ENCODE assay signal across 8 cellular contexts in genomic region chr5:133245191-133246052, GRCh38.
DNase-seq lines count a peak whose midpoint lies in the region; ATAC-seq, FAIRE-seq and TF ChIP-seq lines count a peak whose summit lies in the region.

No MANE protein-coding gene starts in this region.

- CTCF ChIA-PET in naive thymus-derived CD4-positive, alpha-beta T cell (lab: Charles Lee): no interaction called here

- peak overlapping the region in 7 of 9 donors; percentile 2 to 60 (median 24) for H3K27ac Mint-ChIP-seq in naive thymus-derived CD4-positive, alpha-beta T cell

- H3K27ac ChIP-seq in naive thymus-derived CD4-positive, alpha-beta T cell (ENCODE audit: low read depth, low read length): no peak overlapping the region

- no peak overlapping the region for H3K4me3 Mint-ChIP-seq in naive thymus-derived CD4-positive, alpha-beta T cell

- peaks cover 0 to 9% of the 10 kb centered on the region in 2 donors for H3K4me1 ChIP-seq in naive thymus-derived CD4-positive, alpha-beta T cell (ENCODE audit: control insufficient read depth in 2 of 2, insufficient read depth in 2 of 2, low read length in 2 of 2)

- peaks cover 0 to 26% (median 18%) of the 10 kb centered on the region in 7 donors for H3K4me1 Mint-ChIP-seq in naive thymus-derived CD4-positive, alpha-beta T cell

- H3K4me3 ChIP-seq in naive thymus-derived CD4-positive, alpha-beta T cell (ENCODE audit: low read length): no peak overlapping the region

- no peaks in the 10 kb centered on the region for H3K9me3 Mint-ChIP-seq in naive thymus-derived CD4-positive, alpha-beta T cell

- no peak for TF ChIP-seq POLR2A in GM12892 (IDR thresholded peaks at IDR 0.05; ENCODE audit: low read depth, low read length)

- ATAC-seq in naive thymus-derived CD4-positive, alpha-beta T cell: no peak
- ATAC-seq in GM19397 (IDR thresholded peaks at IDR 0.05; ENCODE audit: unreplicated experiment): no peak

- FAIRE-seq in GM12892 (lab: Jason Lieb, UNC): no peak

- H3K27me3 Mint-ChIP-seq in naive thymus-derived CD4-positive, alpha-beta T cell: peaks cover 0 to 3% (median 0%) of the 10 kb centered on the region in 5 donors

- H3K36me3 Mint-ChIP-seq in naive thymus-derived CD4-positive, alpha-beta T cell: no peaks in the 10 kb centered on the region

- H3K27me3 ChIP-seq in naive thymus-derived CD4-positive, alpha-beta T cell (ENCODE audit: control insufficient read depth in 2 of 2, insufficient read depth in 2 of 2, low read length in 2 of 2): no peaks in the 10 kb centered on the region

- intact Hi-C loops in naive thymus-derived CD4-positive, alpha-beta T cell (cut with micrococcal nuclease): no loop called here

- H3K9me3 ChIP-seq in naive thymus-derived CD4-positive, alpha-beta T cell (ENCODE audit: control insufficient read depth in 2 of 3, low read length in 3 of 3): no peaks in the 10 kb centered on the region

- POLR2A ChIA-PET in naive thymus-derived CD4-positive, alpha-beta T cell (lab: Charles Lee): no interaction called here

- peak; percentile 44 for DNase-seq in GM03348 (ENCODE audit: low spot score)
- peak; percentile 99 for DNase-seq in LHCN-M2 (ENCODE audit: low read depth)
- peak; percentile 26 for DNase-seq in activated naive CD4-positive, alpha-beta T cell treated with anti-CD3 and anti-CD28 coated beads, Interleukin-2, amount 50 U/mL, for 16 hours
- no peak for DNase-seq in naive thymus-derived CD4-positive, alpha-beta T cell
- no peak for DNase-seq in NCI-H2029 treated with DMSO at 0.1 percent for 48 hours (lab: John Stamatoyannopoulos, UW)
- no peak for DNase-seq in OCI-M2 (lab: John Stamatoyannopoulos, UW; ENCODE audit: unreplicated experiment)
- DNase-seq in GM12892 (ENCODE audit: insufficient read length): no peak

- no peaks in the 10 kb centered on the region for H3K36me3 ChIP-seq in naive thymus-derived CD4-positive, alpha-beta T cell (ENCODE audit: control insufficient read depth in 2 of 3, insufficient read depth in 3 of 3, low read length in 3 of 3)

Comparison
In these comparisons a context has a peak if more than half of its experiments do, and no peak if none do; other contexts are left out.
1. DNase-seq: peak in GM03348 (single experiment), LHCN-M2 (single experiment) and activated naive CD4-positive, alpha-beta T cell treated with anti-CD3 and anti-CD28 coated beads, Interleukin-2, amount 50 U/mL, for 16 hours (single experiment); none in naive thymus-derived CD4-positive, alpha-beta T cell (0 of 9), NCI-H2029 treated with DMSO at 0.1 percent for 48 hours (single experiment), OCI-M2 (single experiment) and GM12892 (single experiment).